In genomic region chr12:128314611-128315010, GRCh38 we compare ENCODE assay signal across 1 cellular context.
A peak's percentile ranks its signal among the peaks of the same experiment; 100 is the strongest.
TF ChIP-seq lines count a peak whose summit lies in the region.

No MANE protein-coding gene starts in this region.

TF ChIP-seq in H1, 55 proteins besides CTCF, POLR2A, EP300 and RAD21 (continued from another document):
- TF ChIP-seq CHD7 (IDR thresholded peaks at IDR 0.05; ENCODE audit: insufficient replicate concordance, low read length), result no peak
- peak; percentile 40; the same call in 1 of the 2 replicates for TF ChIP-seq JUND (IDR thresholded peaks at IDR 0.05; ENCODE audit: low read length)
- no peak for TF ChIP-seq RBBP5 (IDR thresholded peaks at IDR 0.05; ENCODE audit: borderline replicate concordance, low read depth, low read length)
